ENCODE assay signal across 16 cellular contexts in genomic region chr6:139736507-139736906, GRCh38.
A peak's percentile ranks its signal among the peaks of the same experiment; 100 is the strongest.
DNase-seq lines count a peak whose midpoint lies in the region; ATAC-seq lines count a peak whose summit lies in the region.
"Had no signal": no experiment of that assay in that cellular context is flagged by ENCODE, and none has a peak within 500 bp of the region (broad histone marks: within the 10 kb centered on the region; RNA-seq: fewer than 3 reads in every experiment).

No MANE protein-coding gene starts in this region.

- no peak overlapping the region for H2AFZ ChIP-seq in mesenchymal stem cell (ENCODE audit: low read depth, low read length)

- no peaks in the 10 kb centered on the region for H3K9me3 ChIP-seq in mesenchymal stem cell (ENCODE audit: control insufficient read depth, low read length)

- H3K4me1 Mint-ChIP-seq in activated CD8-positive, alpha-beta T cell treated with anti-CD3 and anti-CD28 coated beads, Interleukin-2, amount 10 ng/mL, durations not matched to agents 7 days and 5 days (ENCODE audit: low read depth): no peaks in the 10 kb centered on the region

- H3K4me1 ChIP-seq in mesenchymal stem cell (ENCODE audit: control insufficient read depth, insufficient read depth, low read depth, low read length): peaks cover 3% of the 10 kb centered on the region

- DNase-seq in mesenchymal stem cell (no peak), HT-29 (ENCODE audit: low spot score) (no peak), NCI-H524 (lab: John Stamatoyannopoulos, UW) (no peak), NCI-H2171 (lab: John Stamatoyannopoulos, UW) (no peak)
- no peak for DNase-seq in activated CD8-positive, alpha-beta T cell treated with anti-CD3 and anti-CD28 coated beads, Interleukin-2, amount 10 ng/mL, durations not matched to agents 7 days and 5 days
- DNase-seq: activated CD4-positive, alpha-beta T cell treated with anti-CD3 and anti-CD28 coated beads for 48 hours; cortex of kidney; H7; left cardiac atrium; NCI-H446 had no signal

- H3K4ac ChIP-seq in mesenchymal stem cell (ENCODE audit: low read depth in 1 of 2, low read length in 2 of 2): peak overlapping the region in 1 of 2 experiments; percentile 30

- CTCF ChIA-PET in activated CD8-positive, alpha-beta T cell treated with anti-CD3 and anti-CD28 coated beads, Interleukin-2, amount 10 ng/mL, durations not matched to agents 7 days and 5 days (lab: Charles Lee): no interaction called here

- H3K27me3 Mint-ChIP-seq in activated CD8-positive, alpha-beta T cell treated with anti-CD3 and anti-CD28 coated beads, Interleukin-2, amount 10 ng/mL, durations not matched to agents 7 days and 5 days (ENCODE audit: low read depth): peaks cover 4% of the 10 kb centered on the region

- H3K9me3 Mint-ChIP-seq in activated CD8-positive, alpha-beta T cell treated with anti-CD3 and anti-CD28 coated beads, Interleukin-2, amount 10 ng/mL, durations not matched to agents 7 days and 5 days (ENCODE audit: insufficient read depth): no peaks in the 10 kb centered on the region
- H3K9me3 Mint-ChIP-seq: activated naive CD4-positive, alpha-beta T cell treated with anti-CD3 and anti-CD28 coated beads, Interleukin-2, amount 50 U/mL, for 72 hours had no signal

- no peak overlapping the region for H3K27ac ChIP-seq in mesenchymal stem cell (ENCODE audit: low read length, poor library complexity, severe bottlenecking)
- H3K27ac ChIP-seq: SK-N-MC had no signal

- H3K36me3 Mint-ChIP-seq in activated CD8-positive, alpha-beta T cell treated with anti-CD3 and anti-CD28 coated beads, Interleukin-2, amount 10 ng/mL, durations not matched to agents 7 days and 5 days (ENCODE audit: low read depth): no peaks in the 10 kb centered on the region
- H3K36me3 Mint-ChIP-seq: activated naive CD4-positive, alpha-beta T cell treated with anti-CD3 and anti-CD28 coated beads, Interleukin-2, amount 50 U/mL, for 72 hours; CD14-positive monocyte had no signal

- no peak overlapping the region for H3K9ac ChIP-seq in mesenchymal stem cell (ENCODE audit: low read length)

- POLR2A ChIA-PET in activated CD8-positive, alpha-beta T cell treated with anti-CD3 and anti-CD28 coated beads, Interleukin-2, amount 10 ng/mL, durations not matched to agents 7 days and 5 days (lab: Charles Lee): no interaction called here

- H2BK120ac ChIP-seq in mesenchymal stem cell (ENCODE audit: low read depth, low read length): no peak overlapping the region

- no peaks in the 10 kb centered on the region for H3K36me3 ChIP-seq in mesenchymal stem cell (ENCODE audit: control insufficient read depth in 1 of 2, insufficient read depth in 2 of 2, low read depth in 1 of 2, low read length in 2 of 2)

- H3K27ac Mint-ChIP-seq in activated CD8-positive, alpha-beta T cell treated with anti-CD3 and anti-CD28 coated beads, Interleukin-2, amount 10 ng/mL, durations not matched to agents 7 days and 5 days: no peak overlapping the region
- H3K27ac Mint-ChIP-seq: activated naive CD4-positive, alpha-beta T cell treated with anti-CD3 and anti-CD28 coated beads, Interleukin-2, amount 50 U/mL, for 72 hours had no signal

- H3K4me3 ChIP-seq in mesenchymal stem cell (ENCODE audit: insufficient read depth in 1 of 2, low read depth in 1 of 2, low read length in 2 of 2): no peak overlapping the region
- H3K4me3 ChIP-seq: SK-N-MC had no signal

- 78% methylated on average over 2 of the region's 2 CpGs for WGBS in mesenchymal stem cell

- no peak overlapping the region for H4K91ac ChIP-seq in mesenchymal stem cell (ENCODE audit: low read length)

- no peak overlapping the region for H2BK5ac ChIP-seq in mesenchymal stem cell (ENCODE audit: low read depth, low read length, poor library complexity, severe bottlenecking)

- no peak overlapping the region for H3K4me3 Mint-ChIP-seq in activated CD8-positive, alpha-beta T cell treated with anti-CD3 and anti-CD28 coated beads, Interleukin-2, amount 10 ng/mL, durations not matched to agents 7 days and 5 days
- H3K4me3 Mint-ChIP-seq: CD14-positive monocyte had no signal

- H2BK15ac ChIP-seq in mesenchymal stem cell (ENCODE audit: low read depth, poor library complexity, severe bottlenecking): no peak overlapping the region

- no peak overlapping the region for H3K23ac ChIP-seq in mesenchymal stem cell (ENCODE audit: low read length in 2 of 2)

- H2BK12ac ChIP-seq in mesenchymal stem cell (ENCODE audit: low read length in 2 of 2): no peak overlapping the region

- peak; percentile 85 for ATAC-seq in GM18909 (IDR thresholded peaks at IDR 0.05; ENCODE audit: poor library complexity, unreplicated experiment)
- ATAC-seq in HG02642 (IDR thresholded peaks at IDR 0.05; ENCODE audit: poor library complexity, unreplicated experiment): peak; percentile 87
- ATAC-seq in HG03558 (IDR thresholded peaks at IDR 0.05; ENCODE audit: extremely low read depth, unreplicated experiment): peak; percentile 82
- ATAC-seq in activated CD8-positive, alpha-beta T cell treated with anti-CD3 and anti-CD28 coated beads, Interleukin-2, amount 10 ng/mL, durations not matched to agents 7 days and 5 days: no peak
- ATAC-seq: activated naive CD4-positive, alpha-beta T cell treated with anti-CD3 and anti-CD28 coated beads, Interleukin-2, amount 50 U/mL, for 72 hours; left cardiac atrium had no signal

- H3K79me1 ChIP-seq in mesenchymal stem cell (replicated peaks; ENCODE audit: low read length, poor library complexity, severe bottlenecking): no peaks in the 10 kb centered on the region

- H3K14ac ChIP-seq in mesenchymal stem cell (ENCODE audit: low read length in 2 of 2): no peak overlapping the region

- H3K27me3 ChIP-seq in mesenchymal stem cell (ENCODE audit: control insufficient read depth in 1 of 2, insufficient read depth in 1 of 2, low read length in 2 of 2): no peaks in the 10 kb centered on the region

- H4K8ac ChIP-seq in mesenchymal stem cell (ENCODE audit: low read length): peak overlapping the region; percentile 23

- peak overlapping the region; percentile 6 for H2AK5ac ChIP-seq in mesenchymal stem cell (ENCODE audit: low read length, severe bottlenecking)

- no peak overlapping the region for H3K4me2 ChIP-seq in mesenchymal stem cell (ENCODE audit: low read length, poor library complexity, severe bottlenecking)

- peak overlapping the region in 1 of 2 experiments; percentile 4 for H3K18ac ChIP-seq in mesenchymal stem cell (ENCODE audit: low read depth in 1 of 2, low read length in 2 of 2)
